ENCODE assay signal across 16 cellular contexts in genomic region chr5:150607105-150607504, GRCh38. TPM values are rescaled to one million over a fixed set of nuclear protein-coding genes. Genes with fewer than 3 reads are reported as not detected.
DNase-seq lines count a peak whose midpoint lies in the region; ATAC-seq, FAIRE-seq and TF ChIP-seq lines count a peak whose summit lies in the region.
"Had no signal": no experiment of that assay in that cellular context is flagged by ENCODE, and none has a peak within 500 bp of the region (broad histone marks: within the 10 kb centered on the region; RNA-seq: fewer than 3 reads in every experiment).

No MANE protein-coding gene starts in this region.

- no peak for ATAC-seq in A549
- ATAC-seq in thoracic aorta (ENCODE audit: insufficient number of reproducible peaks, low FRiP score, low read depth) = no peak
- ATAC-seq in GM18909 (IDR thresholded peaks at IDR 0.05; ENCODE audit: poor library complexity, unreplicated experiment) = no peak

- no peaks in the 10 kb centered on the region for H3K36me3 ChIP-seq in BLaER1 treated with 17β-estradiol and CSF1 and Interleukin-3, amounts not matched to agents 10 nM and 100 nM
- no peaks in the 10 kb centered on the region for H3K36me3 ChIP-seq in thoracic aorta

- TF ChIP-seq CTCF in A549 (IDR thresholded peaks at IDR 0.05) = no peak
- TF ChIP-seq CTCF in nephron (IDR thresholded peaks at IDR 0.05; ENCODE audit: unreplicated experiment in 3 of 3) = no peak
- no peak for TF ChIP-seq CTCF in thoracic aorta (IDR thresholded peaks at IDR 0.05)

- no peak for TF ChIP-seq POLR2A in A549 (IDR thresholded peaks at IDR 0.05; ENCODE audit: low read length)

- H3K4me1 Mint-ChIP-seq in nephron = peaks cover 65% of the 10 kb centered on the region
- H3K4me1 Mint-ChIP-seq: CD4-positive, CD25-positive, alpha-beta regulatory T cell; IgD-negative memory B cell had no signal

- H3K4me1 ChIP-seq in A549 (peaks cover 19% of the 10 kb centered on the region), thoracic aorta (ENCODE audit: control insufficient read depth in 1 of 2, low read depth in 2 of 2) (peaks cover 77 to 99% of the 10 kb centered on the region in 2 donors)
- peaks cover 7 to 97% (median 57%) of the 10 kb centered on the region in 10 experiments for H3K4me1 ChIP-seq in BLaER1 treated with 17β-estradiol and CSF1 and Interleukin-3, amounts not matched to agents 10 nM and 100 nM

- H3K4me3 Mint-ChIP-seq in nephron = peak overlapping the region in 1 of 3 experiments; percentile 11
- H3K4me3 Mint-ChIP-seq: CD4-positive, CD25-positive, alpha-beta regulatory T cell; H9; IgD-negative memory B cell had no signal

- H3K4me3 ChIP-seq in A549 (no peak overlapping the region), thoracic aorta (no peak overlapping the region)
- H3K4me3 ChIP-seq in BLaER1 treated with 17β-estradiol and CSF1 and Interleukin-3, amounts not matched to agents 10 nM and 100 nM = no peak overlapping the region

- H3K36me3 Mint-ChIP-seq in nephron (ENCODE audit: low read depth) = peaks cover 6% of the 10 kb centered on the region
- H3K36me3 Mint-ChIP-seq: CD4-positive, CD25-positive, alpha-beta regulatory T cell; IgD-negative memory B cell had no signal

- peak; percentile 7 for FAIRE-seq in A549 (lab: Jason Lieb, UNC)
- FAIRE-seq: A204.1, GM18507, GM19239 had no signal

- no peaks in the 10 kb centered on the region for H4K20me1 ChIP-seq in BLaER1 treated with 17β-estradiol and CSF1 and Interleukin-3, amounts not matched to agents 10 nM and 100 nM

- no peak for TF ChIP-seq EP300 in A549 (IDR thresholded peaks at IDR 0.05)

- H3K27ac Mint-ChIP-seq in nephron = peak overlapping the region in 2 of 3 experiments; percentile 72 to 79
- H3K27ac Mint-ChIP-seq: CD4-positive, CD25-positive, alpha-beta regulatory T cell; IgD-negative memory B cell had no signal

- H3K9me3 ChIP-seq in A549 = no peaks in the 10 kb centered on the region
- H3K9me3 ChIP-seq in BLaER1 treated with 17β-estradiol and CSF1 and Interleukin-3, amounts not matched to agents 10 nM and 100 nM (replicated peaks in 1 of 11) = no peaks in the 10 kb centered on the region
- no peaks in the 10 kb centered on the region for H3K9me3 ChIP-seq in thoracic aorta

- no peaks in the 10 kb centered on the region for H3K27me3 ChIP-seq in BLaER1 treated with 17β-estradiol and CSF1 and Interleukin-3, amounts not matched to agents 10 nM and 100 nM
- no peaks in the 10 kb centered on the region for H3K27me3 ChIP-seq in thoracic aorta (replicated peaks; ENCODE audit: insufficient read depth)

- POLR2A ChIA-PET in A549 (lab: Yijun Ruan, JAX) = no interaction called here

- no peak overlapping the region for H3K4me2 ChIP-seq in A549
- peak overlapping the region in 7 of 11 experiments; percentile 17 to 56 (median 51); a peak in 13 of 22 replicates for H3K4me2 ChIP-seq in BLaER1 treated with 17β-estradiol and CSF1 and Interleukin-3, amounts not matched to agents 10 nM and 100 nM

- 80% methylated on average over 6 of the region's 6 CpGs for WGBS in A549 (ENCODE audit: missing lambda C conversion rate)

- peaks cover 4% of the 10 kb centered on the region for H3K27me3 Mint-ChIP-seq in nephron (ENCODE audit: low read depth)

- H3K27ac ChIP-seq in A549 (no peak overlapping the region), thoracic aorta (peak overlapping the region; percentile 94 to 99)
- no peak overlapping the region for H3K27ac ChIP-seq in BLaER1 treated with 17β-estradiol and CSF1 and Interleukin-3, amounts not matched to agents 10 nM and 100 nM

- H3K9ac ChIP-seq in BLaER1 treated with 17β-estradiol and CSF1 and Interleukin-3, amounts not matched to agents 10 nM and 100 nM = no peak overlapping the region

- CTCF ChIA-PET in A549 (lab: Yijun Ruan, JAX) = interaction anchor here (0.9 to 2.0 kb wide), 3 partner anchors 13 to 47 kb away, joined by 3 to 4 read pairs (median 3); no protein-coding TSS in a partner anchor

- no peaks in the 10 kb centered on the region for H3K9me3 Mint-ChIP-seq in nephron
- H3K9me3 Mint-ChIP-seq: H9, IgD-negative memory B cell had no signal

- no peak for DNase-seq in A549 (ENCODE audit: low read depth in 1 of 2, low spot score in 1 of 2)
- DNase-seq in thoracic aorta (ENCODE audit: low spot score) = no peak
- no peak for DNase-seq in globus pallidus (ENCODE audit: low spot score)
- no peak for DNase-seq in DMS153 treated with DMSO at 0.1 percent for 48 hours (lab: John Stamatoyannopoulos, UW; ENCODE audit: unreplicated experiment)
- DNase-seq: CD4-positive, CD25-positive, alpha-beta regulatory T cell; GOT3; H9 had no signal

- TF ChIP-seq RAD21 in A549 (conservative IDR thresholded peaks at IDR 0.05 in 1 of 2, IDR thresholded peaks at IDR 0.05 in 1 of 2) = no peak

TF ChIP-seq in A549, 52 proteins besides CTCF, POLR2A, EP300 and RAD21:
- TF ChIP-seq KDM1A (IDR thresholded peaks at IDR 0.05; ENCODE audit: low read depth) (0 out of 2 replicates have a peak, but pooled peaks have one; percentile 12), CHD2 (IDR thresholded peaks at IDR 0.05; ENCODE audit: low read length, partially characterized antibody) (no peak)

RNA-seq across cellular contexts. Expression of gene SYNPO, which starts 33.4 kb away (rescaled TPM):
- polyA plus RNA-seq in A549 (2011; rRNA removed) = 13.7 and 20.7 TPM in 2 replicates
- polyA plus RNA-seq in A549 (2012; cell fraction: cytosol; rRNA removed) = 12.2 and 15.7 TPM in 2 replicates
- polyA plus RNA-seq in A549 (2012; cell fraction: nucleus; rRNA removed) = 28.5 and 29.0 TPM in 2 replicates
- polyA plus RNA-seq in A549 (2017; fragmentation: RNase III; extraction: RNeasy Plus Mini Kit Qiagen cat#74134 plus additional on column Dnase treatment) = 33.9 to 43.8 TPM (median 37.1 TPM) in 3 replicates
- polyA minus RNA-seq in A549 (2011; rRNA and poly(A)+ RNA removed) = 51.4 and 51.7 TPM in 2 replicates
- total RNA-seq in thoracic aorta = 100 to 1,000 TPM; 191 to 226 TPM
- polyA plus RNA-seq: CD4-positive, CD25-positive, alpha-beta regulatory T cell had no signal

RNA-seq across cellular contexts. Expression of gene MYOZ3, which starts 53.9 kb away (rescaled TPM):
- polyA plus RNA-seq in A549 (2011; rRNA removed) = 0.06 and 0.13 TPM in 2 replicates
- 0.06 and 0.07 TPM in 2 replicates for polyA plus RNA-seq in A549 (2012; cell fraction: cytosol; rRNA removed)
- polyA plus RNA-seq in A549 (2012; cell fraction: nucleus; rRNA removed) = 0.04 and 0.18 TPM in 2 replicates
- polyA plus RNA-seq in A549 (2017; fragmentation: RNase III; extraction: RNeasy Plus Mini Kit Qiagen cat#74134 plus additional on column Dnase treatment) = 0.07 to 0.12 TPM (median 0.09 TPM) in 3 replicates
- 0.04 TPM in 1 of 2 replicates, not detected in the other for polyA minus RNA-seq in A549 (2011; rRNA and poly(A)+ RNA removed)
- 1 to 10 TPM in 1 of 2 donors, under 1 TPM in 1; 0.81 to 2.8 TPM for total RNA-seq in thoracic aorta
- total RNA-seq: CD4-positive, CD25-positive, alpha-beta regulatory T cell; Daoy; HT1080 had no signal
- polyA plus RNA-seq: IgD-negative memory B cell had no signal

Comparison
In these comparisons a context has a peak if more than half of its experiments do, and no peak if none do; other contexts are left out.
1. H3K27ac ChIP-seq: peak in thoracic aorta (2 of 2); none in A549 (0 of 2) and BLaER1 treated with 17β-estradiol and CSF1 and Interleukin-3, amounts not matched to agents 10 nM and 100 nM (0 of 11).